ENCODE assay signal across 17 cellular contexts in the genomic region with DNA sequence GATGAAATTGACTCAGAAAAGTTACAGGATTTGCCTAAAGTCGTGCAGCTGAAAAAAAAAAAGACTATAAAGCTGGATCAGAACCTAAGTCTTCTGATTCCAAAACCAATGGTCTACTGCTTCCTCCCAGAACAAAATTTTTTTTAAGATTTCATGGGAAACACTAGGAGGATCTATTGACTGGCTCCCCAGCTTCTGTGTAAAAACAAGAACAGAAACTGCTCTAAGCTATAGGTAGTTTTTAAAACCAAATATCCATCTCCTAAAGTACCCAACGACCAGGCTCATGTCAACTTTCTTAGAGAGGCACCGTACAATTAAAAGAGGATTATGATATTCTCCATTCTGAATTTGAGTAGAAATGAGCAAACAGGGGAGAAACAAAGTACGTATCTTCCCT. TPM values are rescaled to one million over a fixed set of nuclear protein-coding genes. Genes with fewer than 3 reads are reported as not detected.
DNase-seq lines count a peak whose midpoint lies in the region; TF ChIP-seq lines count a peak whose summit lies in the region.
"Had no signal": no experiment of that assay in that cellular context is flagged by ENCODE, and none has a peak within 500 bp of the region (broad histone marks: within the 10 kb centered on the region; RNA-seq: fewer than 3 reads in every experiment).

No MANE protein-coding gene starts in this region.

- H3K9me3 Mint-ChIP-seq in chondrocyte (ENCODE audit: low read depth) (no peaks in the 10 kb centered on the region), MCF 10A (ENCODE audit: unreplicated experiment) (no peaks in the 10 kb centered on the region)
- H3K9me3 Mint-ChIP-seq: activated T-cell treated with anti-CD3 and anti-CD28 coated beads, Interleukin-2, amount 50 U/mL, for 24 hours; mesothelial cell of epicardium had no signal

- no peaks in the 10 kb centered on the region for H3K27me3 Mint-ChIP-seq in chondrocyte (ENCODE audit: low read depth)
- H3K27me3 Mint-ChIP-seq in MCF 10A (ENCODE audit: insufficient read depth, unreplicated experiment): no peaks in the 10 kb centered on the region
- H3K27me3 Mint-ChIP-seq: activated T-cell treated with anti-CD3 and anti-CD28 coated beads, Interleukin-2, amount 50 U/mL, for 24 hours had no signal

- CTCF ChIA-PET in MCF 10A (lab: Yijun Ruan, JAX): interaction anchor here (1.1 kb wide), 1 partner anchor 15 kb away, joined by 5 read pairs; no protein-coding TSS in a partner anchor

- H3K4me2 ChIP-seq in DOHH2 (ENCODE audit: low read length): peak overlapping the region; percentile 99
- H3K4me2 ChIP-seq in smooth muscle cell: no peak overlapping the region

- H3K27ac Mint-ChIP-seq in chondrocyte (ENCODE audit: unreplicated experiment): peak overlapping the region; percentile 99
- no peak overlapping the region for H3K27ac Mint-ChIP-seq in MCF 10A (ENCODE audit: low read depth, unreplicated experiment)

- TF ChIP-seq CTCF in DOHH2 (IDR thresholded peaks at IDR 0.05; ENCODE audit: low read depth, low read length, poor library complexity, severe bottlenecking) (no peak), chondrocyte (IDR thresholded peaks at IDR 0.05) (no peak), smooth muscle cell (IDR thresholded peaks at IDR 0.05; ENCODE audit: borderline replicate concordance, insufficient read depth, poor library complexity, severe bottlenecking) (no peak), MCF 10A (IDR thresholded peaks at IDR 0.05; ENCODE audit: unreplicated experiment) (no peak)

- no TSS peak for BruUV-seq in MCF 10A (replicated peaks; lab: Mats Ljungman, UMichigan)

- H3K79me2 ChIP-seq in DOHH2 (ENCODE audit: control insufficient read depth, low read length) (peaks cover 48% of the 10 kb centered on the region), smooth muscle cell (ENCODE audit: low read depth) (peaks cover 79% of the 10 kb centered on the region)

- peaks cover 64% of the 10 kb centered on the region for H3K4me1 ChIP-seq in DOHH2 (ENCODE audit: control insufficient read depth, low read length)
- peaks cover 51% of the 10 kb centered on the region for H3K4me1 ChIP-seq in HUES48 (ENCODE audit: control insufficient read depth, insufficient read depth, low read length)
- peaks cover 20% of the 10 kb centered on the region for H3K4me1 ChIP-seq in smooth muscle cell (ENCODE audit: low read depth)

- H3K4me3 ChIP-seq in DOHH2 (ENCODE audit: low read length): peak overlapping the region; percentile 74
- peak overlapping the region; percentile 47 for H3K4me3 ChIP-seq in HUES48 (ENCODE audit: low read depth, low read length)
- no peak overlapping the region for H3K4me3 ChIP-seq in smooth muscle cell
- H3K4me3 ChIP-seq: SJSA1 had no signal

- H3F3A ChIP-seq in DOHH2 (ENCODE audit: control insufficient read depth, insufficient read depth): peaks cover 36% of the 10 kb centered on the region
- peaks cover 4% of the 10 kb centered on the region for H3F3A ChIP-seq in smooth muscle cell (ENCODE audit: low read depth)

- H3K36me3 ChIP-seq in DOHH2 (ENCODE audit: control insufficient read depth, low read length): no peaks in the 10 kb centered on the region
- no peaks in the 10 kb centered on the region for H3K36me3 ChIP-seq in HUES48 (ENCODE audit: control insufficient read depth, insufficient read depth, low read length)
- H3K36me3 ChIP-seq in smooth muscle cell (ENCODE audit: low read depth): no peaks in the 10 kb centered on the region
- H3K36me3 ChIP-seq: BE2C, SJSA1 had no signal

- H4K20me1 ChIP-seq in DOHH2 (ENCODE audit: control insufficient read depth, insufficient read depth, low read depth, low read length): peaks cover 13% of the 10 kb centered on the region
- peaks cover 24% of the 10 kb centered on the region for H4K20me1 ChIP-seq in smooth muscle cell (ENCODE audit: low read depth)

- WGBS in smooth muscle cell (ENCODE audit: low lambda C conversion rate): 68% methylated on average over 4 of the region's 4 CpGs

- H2AFZ ChIP-seq in smooth muscle cell (ENCODE audit: low read depth): no peak overlapping the region

- DNase-seq in chondrocyte (ENCODE audit: low spot score) (no peak), smooth muscle cell (lab: John Stamatoyannopoulos, UW; ENCODE audit: unreplicated experiment) (no peak), COR-L47 (lab: John Stamatoyannopoulos, UW) (no peak), inferior parietal cortex (ENCODE audit: extremely low spot score) (no peak), MCF 10A (ENCODE audit: unreplicated experiment) (no peak)
- DNase-seq: activated CD4-positive, alpha-beta T cell treated with anti-CD3 and anti-CD28 coated beads, Interleukin-2, amount 50 U/mL, for 1 hour; activated T-cell treated with anti-CD3 and anti-CD28 coated beads, Interleukin-2, amount 50 U/mL, for 24 hours; BE2C; central memory CD4-positive, alpha-beta T cell; foreskin melanocyte; NCI-H187; stimulated activated naive CD4-positive, alpha-beta T cell treated with Interleukin-2 at 50 U/mL for 16 hours; T1000 had no signal

- H3K4me1 Mint-ChIP-seq in chondrocyte (ENCODE audit: low read depth) (peaks cover 62% of the 10 kb centered on the region), MCF 10A (ENCODE audit: insufficient read depth, unreplicated experiment) (no peaks in the 10 kb centered on the region)

- H3K4me3 Mint-ChIP-seq in chondrocyte (ENCODE audit: unreplicated experiment) (no peak overlapping the region), MCF 10A (ENCODE audit: unreplicated experiment) (no peak overlapping the region)
- H3K4me3 Mint-ChIP-seq: mesothelial cell of epicardium had no signal

- no peak overlapping the region; the same call in 1 of the 2 replicates for H3K27ac ChIP-seq in DOHH2 (ENCODE audit: low read depth, low read length)
- H3K27ac ChIP-seq in HUES48 (ENCODE audit: low read depth, low read length): peak overlapping the region; percentile 94
- H3K27ac ChIP-seq in smooth muscle cell (ENCODE audit: low read depth): peak overlapping the region; percentile 90
- H3K27ac ChIP-seq: SJSA1 had no signal

- H3K9me3 ChIP-seq in DOHH2 (ENCODE audit: control insufficient read depth, insufficient read depth, low read length) (no peaks in the 10 kb centered on the region), HUES48 (ENCODE audit: control insufficient read depth, insufficient read depth, low read length) (no peaks in the 10 kb centered on the region), smooth muscle cell (replicated peaks; ENCODE audit: low read depth) (no peaks in the 10 kb centered on the region)
- H3K9me3 ChIP-seq: BE2C, SJSA1 had no signal

- POLR2A ChIA-PET in MCF 10A (lab: Yijun Ruan, JAX): no interaction called here

- H3K9ac ChIP-seq in HUES48 (ENCODE audit: low read depth, low read length) (0 out of 2 replicates have a peak overlapping the region, but pooled peaks have one; percentile 1), smooth muscle cell (ENCODE audit: low read depth) (no peak overlapping the region)

- H3K36me3 Mint-ChIP-seq in chondrocyte (ENCODE audit: low read depth): no peaks in the 10 kb centered on the region
- H3K36me3 Mint-ChIP-seq in MCF 10A (ENCODE audit: insufficient read depth, unreplicated experiment): no peaks in the 10 kb centered on the region
- H3K36me3 Mint-ChIP-seq: mesothelial cell of epicardium had no signal

- intact Hi-C loops in MCF 10A (cut with micrococcal nuclease): no loop called here

- H3K27me3 ChIP-seq in DOHH2 (ENCODE audit: control insufficient read depth, low read length) (no peaks in the 10 kb centered on the region), HUES48 (ENCODE audit: control insufficient read depth, insufficient read depth, low read length) (no peaks in the 10 kb centered on the region), smooth muscle cell (ENCODE audit: low read depth) (no peaks in the 10 kb centered on the region)
- H3K27me3 ChIP-seq: BE2C, SJSA1 had no signal

- H3K9me2 ChIP-seq in DOHH2 (replicated peaks; ENCODE audit: control insufficient read depth, low read length): no peaks in the 10 kb centered on the region

RNA-seq across cellular contexts. Expression of gene FMNL3, which starts 9.4 kb away (rescaled TPM):
- total RNA-seq in chondrocyte (49.4 to 55.8 TPM (median 55.6 TPM) in 3 replicates), smooth muscle cell (18.3 and 20.8 TPM in 2 replicates), MCF 10A (2022) (0.58 and 0.91 TPM in 2 replicates)
- 19.7 and 21.7 TPM in 2 replicates for polyA plus RNA-seq in smooth muscle cell

RNA-seq across cellular contexts. Expression of gene TMBIM6, which starts 43.5 kb away (rescaled TPM):
- 321 to 344 TPM (median 335 TPM) in 3 replicates for total RNA-seq in chondrocyte
- total RNA-seq in smooth muscle cell: 677 and 679 TPM in 2 replicates
- 611 and 663 TPM in 2 replicates for polyA plus RNA-seq in smooth muscle cell
- total RNA-seq in MCF 10A (2022): 517 and 606 TPM in 2 replicates

Comparison
In these comparisons a context has a peak if more than half of its experiments do, and no peak if none do; other contexts are left out.
1. RNA of gene FMNL3, which starts 9.4 kb away (total RNA-seq): 49.4 to 55.8 TPM in chondrocyte and 18.3 to 20.8 TPM in smooth muscle cell; 0.58 to 0.91 TPM in MCF 10A; every median in the first group is over 10 times any median in the second.